8 cellular contexts compared by ENCODE assay signal in the genomic region with DNA sequence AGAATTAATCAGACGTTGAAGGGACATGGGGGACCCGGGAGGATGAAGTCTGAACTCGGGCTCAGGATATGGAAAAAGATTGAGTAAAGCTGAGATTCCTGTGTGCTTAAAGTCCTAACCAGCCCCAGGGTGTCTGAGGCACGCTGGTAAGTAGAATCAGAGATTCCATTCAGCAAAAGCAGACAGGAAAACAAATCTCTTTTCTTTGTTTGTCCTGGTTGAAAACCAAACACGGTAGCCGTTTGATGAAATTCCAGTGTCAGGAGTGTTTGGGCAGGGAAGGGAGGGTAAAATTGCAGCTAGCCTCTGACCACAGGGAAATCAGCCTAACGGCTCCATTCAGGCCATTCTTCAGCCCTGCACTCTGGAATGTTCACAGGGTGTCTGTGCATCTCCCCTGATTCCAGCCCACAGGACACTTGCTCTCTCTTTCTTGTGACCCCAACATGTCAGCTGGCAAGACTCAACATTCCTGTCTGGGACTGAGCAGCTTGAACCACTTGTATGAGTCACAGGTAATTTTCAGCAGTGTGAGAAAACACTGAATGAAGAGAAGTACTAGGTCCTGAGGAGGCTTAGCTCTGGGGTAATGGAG.
A peak's percentile ranks its signal among the peaks of the same experiment; 100 is the strongest.
DNase-seq lines count a peak whose midpoint lies in the region; ATAC-seq and TF ChIP-seq lines count a peak whose summit lies in the region.

No MANE protein-coding gene starts in this region.

- H3K27ac ChIP-seq in subcutaneous abdominal adipose tissue (ENCODE audit: low read depth, low read length) = peak overlapping the region; percentile 86

- H3K4me1 ChIP-seq in subcutaneous abdominal adipose tissue (ENCODE audit: control insufficient read depth in 5 of 5, insufficient read depth in 5 of 5, low read length in 5 of 5) = peaks cover 7 to 50% (median 38%) of the 10 kb centered on the region in 5 donors

- H3K9ac ChIP-seq in subcutaneous abdominal adipose tissue (ENCODE audit: low read length in 5 of 5) = peak overlapping the region in 3 of 5 donors; percentile 26 to 58 (median 32)

- no peaks in the 10 kb centered on the region for H3K36me3 ChIP-seq in subcutaneous abdominal adipose tissue (ENCODE audit: control insufficient read depth in 5 of 5, insufficient read depth in 5 of 5, low read length in 5 of 5)

- no peaks in the 10 kb centered on the region for H3K27me3 ChIP-seq in subcutaneous abdominal adipose tissue (ENCODE audit: control insufficient read depth in 5 of 5, insufficient read depth in 4 of 5, low read length in 5 of 5)

- H3K9me3 ChIP-seq in subcutaneous abdominal adipose tissue (ENCODE audit: control insufficient read depth in 5 of 5, low read length in 5 of 5) = no peaks in the 10 kb centered on the region

- DNase-seq in AG10803 (ENCODE audit: low read depth) = peak; percentile 94
- DNase-seq in HS-5 (ENCODE audit: low read depth) = peak; percentile 56
- DNase-seq in astrocyte of the cerebellum (ENCODE audit: low read depth) = peak; percentile 97
- peak; percentile 96 for DNase-seq in iris pigment epithelial cell (ENCODE audit: low read depth)
- DNase-seq in NCI-H748 treated with DMSO at 0.1 percent for 48 hours (lab: John Stamatoyannopoulos, UW) = no peak

- H3K4me3 ChIP-seq in AG10803 (ENCODE audit: low read length) (no peak overlapping the region), astrocyte of the cerebellum (ENCODE audit: low read depth, low read length) (no peak overlapping the region), subcutaneous abdominal adipose tissue (ENCODE audit: low read depth in 1 of 5, low read length in 5 of 5) (peak overlapping the region in 3 of 5 donors; percentile 5 to 20 (median 19))

- ATAC-seq in GM19397 (IDR thresholded peaks at IDR 0.05; ENCODE audit: unreplicated experiment) = no peak
- no peak for ATAC-seq in GM18511 (IDR thresholded peaks at IDR 0.05; ENCODE audit: unreplicated experiment)

- in situ Hi-C loops in astrocyte of the cerebellum (cut with HindIII; ENCODE audit: low sequenced_read_pairs) = no loop called here

- no peak for TF ChIP-seq CTCF in AG10803 (conservative IDR thresholded peaks at IDR 0.05; ENCODE audit: low read length)
- TF ChIP-seq CTCF in astrocyte of the cerebellum (IDR thresholded peaks at IDR 0.05; ENCODE audit: low read depth, low read length, missing control alignments) = no peak

Comparison
In these comparisons a context has a peak if more than half of its experiments do, and no peak if none do; other contexts are left out.
1. H3K4me3 ChIP-seq: peak in subcutaneous abdominal adipose tissue (3 of 5); none in AG10803 (single experiment) and astrocyte of the cerebellum (single experiment).